ENCODE assay signal across 14 cellular contexts in the genomic region with DNA sequence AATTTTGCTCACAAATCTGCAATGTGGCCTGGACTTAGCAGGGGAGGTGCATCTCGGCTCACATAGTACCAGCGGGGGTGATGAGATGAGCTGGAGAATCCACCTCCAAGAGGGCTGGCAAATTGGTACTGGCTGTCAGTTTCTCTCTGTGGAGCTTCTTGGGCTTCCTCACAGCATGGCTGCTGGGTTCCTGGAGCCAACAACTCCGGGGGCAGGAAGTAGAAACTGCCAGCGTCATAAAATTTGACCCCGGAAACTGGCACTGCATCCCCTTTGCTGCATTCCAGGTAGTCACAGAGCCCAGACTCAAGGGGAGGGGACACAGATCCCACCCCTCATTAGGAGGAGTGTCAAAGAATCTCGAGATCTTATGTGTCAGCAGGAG. TPM values are rescaled to one million over a fixed set of nuclear protein-coding genes. Genes with fewer than 3 reads are reported as not detected.
DNase-seq lines count a peak whose midpoint lies in the region; ATAC-seq and TF ChIP-seq lines count a peak whose summit lies in the region.
"Had no signal": no experiment of that assay in that cellular context is flagged by ENCODE, and none has a peak within 500 bp of the region (broad histone marks: within the 10 kb centered on the region; RNA-seq: fewer than 3 reads in every experiment).

No MANE protein-coding gene starts in this region.

- DNase-seq in HCT116 (ENCODE audit: low read depth, low spot score) (no peak), RKO (ENCODE audit: low spot score) (no peak), MV-4-11 (lab: John Stamatoyannopoulos, UW) (no peak), hepatocyte (ENCODE audit: low spot score) (no peak)
- DNase-seq in activated naive CD8-positive, alpha-beta T cell treated with anti-CD3 and anti-CD28 coated beads, Interleukin-2, amount 50 U/mL, for 24 hours, result no peak
- no peak for DNase-seq in naive thymus-derived CD4-positive, alpha-beta T cell
- DNase-seq in activated T-cell treated with anti-CD3 and anti-CD28 coated beads, Interleukin-2, amount 50 U/mL, for 1 hour, result no peak
- DNase-seq: activated CD4-positive, alpha-beta T cell treated with anti-CD3 and anti-CD28 coated beads, Interleukin-2, amount 50 U/mL, for 4 hours; amygdala; cortex of kidney; NCI-H446 treated with DMSO at 0.1 percent for 48 hours; stimulated activated CD4-positive, alpha-beta T cell treated with anti-CD3 and anti-CD28 coated beads, Interleukin-4, amount 100 ng/mL, for 24 hours; stimulated activated naive CD8-positive, alpha-beta T cell treated with anti-CD3 and anti-CD28 coated beads, Interleukin-15, Interleukin-2, amounts not matched to agents 100 U/mL and 50 U/mL, for 24 hours had no signal

- H3K27ac ChIP-seq in BLaER1 (peak overlapping the region; percentile 62), HCT116 (ENCODE audit: low read depth, low read length) (no peak overlapping the region), hepatocyte (no peak overlapping the region)
- H3K27ac ChIP-seq in naive thymus-derived CD4-positive, alpha-beta T cell (ENCODE audit: low read depth, low read length), result peak overlapping the region; percentile 74

- H3K27me3 ChIP-seq in BLaER1, result no peaks in the 10 kb centered on the region
- H3K27me3 ChIP-seq in HCT116 (ENCODE audit: insufficient read depth, low read length), result no peaks in the 10 kb centered on the region
- H3K27me3 ChIP-seq in naive thymus-derived CD4-positive, alpha-beta T cell (ENCODE audit: control insufficient read depth in 2 of 2, insufficient read depth in 2 of 2, low read length in 2 of 2), result no peaks in the 10 kb centered on the region
- H3K27me3 ChIP-seq in hepatocyte, result no peaks in the 10 kb centered on the region

- no peaks in the 10 kb centered on the region for H3K27me3 Mint-ChIP-seq in activated naive CD8-positive, alpha-beta T cell treated with anti-CD3 and anti-CD28 coated beads, Interleukin-2, amount 50 U/mL, for 24 hours
- H3K27me3 Mint-ChIP-seq in naive thymus-derived CD4-positive, alpha-beta T cell, result no peaks in the 10 kb centered on the region

- POLR2A ChIA-PET in HCT116 (lab: Charles Lee), result interaction anchor here (1.6 kb wide), 1 partner anchor 47 kb away, joined by 4 read pairs; no protein-coding TSS in a partner anchor
- POLR2A ChIA-PET in naive thymus-derived CD4-positive, alpha-beta T cell (lab: Charles Lee), result interaction anchor here (0.8 to 7.9 kb wide), 15 partner anchors 10 to 242 kb away, joined by 3 to 125 read pairs (median 6); no protein-coding TSS in a partner anchor

- H3K4me2 ChIP-seq in BLaER1 (peak overlapping the region; percentile 71), HCT116 (ENCODE audit: low read length) (no peak overlapping the region), hepatocyte (no peak overlapping the region)

- CTCF ChIA-PET in HCT116 (lab: Charles Lee), result no interaction called here
- CTCF ChIA-PET in naive thymus-derived CD4-positive, alpha-beta T cell (lab: Charles Lee), result interaction anchor here (0.9 to 6.0 kb wide), 6 partner anchors 10 to 61 kb away, joined by 3 to 45 read pairs (median 6); no protein-coding TSS in a partner anchor

- H3K4me1 ChIP-seq in BLaER1 (peaks cover 97% of the 10 kb centered on the region), HCT116 (ENCODE audit: control insufficient read depth in 1 of 2, insufficient read depth in 2 of 2, low read length in 2 of 2) (peaks cover 19 to 40% of the 10 kb centered on the region in 2 experiments; a peak in 3 of 4 replicates), hepatocyte (ENCODE audit: insufficient read depth) (peaks cover 15% of the 10 kb centered on the region)
- peaks cover 70 to 78% of the 10 kb centered on the region in 2 donors for H3K4me1 ChIP-seq in naive thymus-derived CD4-positive, alpha-beta T cell (ENCODE audit: control insufficient read depth in 2 of 2, insufficient read depth in 2 of 2, low read length in 2 of 2)

- intact Hi-C loops in HCT116 (cut with micrococcal nuclease), result no loop called here
- intact Hi-C loops in naive thymus-derived CD4-positive, alpha-beta T cell (cut with micrococcal nuclease), result loop anchor here (1.0 to 10.0 kb wide), 6 partner anchors 9 to 285 kb away; partner anchors contain the start of gene TNFRSF1B (in 1 of the 2)

- H2AFZ ChIP-seq in HCT116 (ENCODE audit: low read depth, low read length, poor library complexity, severe bottlenecking) (no peak overlapping the region), hepatocyte (no peak overlapping the region)

- peaks cover 87% of the 10 kb centered on the region for H3K4me1 Mint-ChIP-seq in activated naive CD8-positive, alpha-beta T cell treated with anti-CD3 and anti-CD28 coated beads, Interleukin-2, amount 50 U/mL, for 24 hours
- peaks cover 68 to 88% (median 82%) of the 10 kb centered on the region in 7 donors for H3K4me1 Mint-ChIP-seq in naive thymus-derived CD4-positive, alpha-beta T cell

- H3K4me3 Mint-ChIP-seq in activated naive CD8-positive, alpha-beta T cell treated with anti-CD3 and anti-CD28 coated beads, Interleukin-2, amount 50 U/mL, for 24 hours, result no peak overlapping the region
- peak overlapping the region in 9 of 10 donors; percentile 47 to 94 (median 73) for H3K4me3 Mint-ChIP-seq in naive thymus-derived CD4-positive, alpha-beta T cell

- WGBS in hepatocyte (ENCODE audit: low lambda C conversion rate, missing lambda C conversion rate), result 90% methylated on average over 6 of the region's 6 CpGs

- no peaks in the 10 kb centered on the region for H4K20me1 ChIP-seq in BLaER1
- no peaks in the 10 kb centered on the region for H4K20me1 ChIP-seq in HCT116 (ENCODE audit: insufficient read depth)
- no peaks in the 10 kb centered on the region for H4K20me1 ChIP-seq in hepatocyte (ENCODE audit: insufficient read depth, poor library complexity, severe bottlenecking)

- no peak for TF ChIP-seq POLR2A in HCT116 (IDR thresholded peaks at IDR 0.05; ENCODE audit: borderline replicate concordance, extremely low read depth, insufficient read depth, insufficient read length)

- H3K9me2 ChIP-seq in HCT116 (ENCODE audit: insufficient read depth), result no peaks in the 10 kb centered on the region
- no peaks in the 10 kb centered on the region for H3K9me2 ChIP-seq in hepatocyte (replicated peaks; ENCODE audit: insufficient read depth)

- H3K36me3 ChIP-seq in BLaER1 (no peaks in the 10 kb centered on the region), HCT116 (ENCODE audit: control insufficient read depth in 1 of 2, insufficient read depth in 2 of 2, low read length in 2 of 2) (no peaks in the 10 kb centered on the region), hepatocyte (replicated peaks; ENCODE audit: insufficient read depth, low read depth) (no peaks in the 10 kb centered on the region)
- no peaks in the 10 kb centered on the region for H3K36me3 ChIP-seq in naive thymus-derived CD4-positive, alpha-beta T cell (ENCODE audit: control insufficient read depth in 2 of 3, insufficient read depth in 3 of 3, low read length in 3 of 3)

- RAD21 ChIA-PET in HCT116 (lab: Charles Lee; ENCODE audit: low non-redundant PET in 1 of 2, low total read pairs in 2 of 2, uncharacterized antibody in 2 of 2, unreplicated experiment in 2 of 2), result no interaction called here

- H3K79me2 ChIP-seq in HCT116 (ENCODE audit: insufficient read depth, low read length), result no peaks in the 10 kb centered on the region
- H3K79me2 ChIP-seq in hepatocyte, result no peaks in the 10 kb centered on the region

- H3K36me3 Mint-ChIP-seq in activated naive CD8-positive, alpha-beta T cell treated with anti-CD3 and anti-CD28 coated beads, Interleukin-2, amount 50 U/mL, for 24 hours (ENCODE audit: low read depth), result peaks cover 13% of the 10 kb centered on the region
- H3K36me3 Mint-ChIP-seq in naive thymus-derived CD4-positive, alpha-beta T cell, result peaks cover 0 to 23% (median 0%) of the 10 kb centered on the region in 5 donors

- H3K9me3 ChIP-seq in BLaER1, result peaks cover 4% of the 10 kb centered on the region; the same call in 1 of the 2 replicates
- peaks cover 0 to 4% of the 10 kb centered on the region in 2 experiments; a peak in 1 of 4 replicates for H3K9me3 ChIP-seq in HCT116 (ENCODE audit: control insufficient read depth in 1 of 2, insufficient read depth in 1 of 2, low read depth in 1 of 2, low read length in 2 of 2)
- no peaks in the 10 kb centered on the region for H3K9me3 ChIP-seq in naive thymus-derived CD4-positive, alpha-beta T cell (ENCODE audit: control insufficient read depth in 2 of 3, low read length in 3 of 3)
- no peaks in the 10 kb centered on the region for H3K9me3 ChIP-seq in hepatocyte (ENCODE audit: low read depth)

- ATAC-seq in HCT116, result no peak
- ATAC-seq in activated naive CD8-positive, alpha-beta T cell treated with anti-CD3 and anti-CD28 coated beads, Interleukin-2, amount 50 U/mL, for 24 hours, result no peak
- ATAC-seq in naive thymus-derived CD4-positive, alpha-beta T cell, result no peak

- no peak overlapping the region for H3K9ac ChIP-seq in BLaER1
- H3K9ac ChIP-seq in HCT116 (ENCODE audit: low read length), result no peak overlapping the region

- TF ChIP-seq RAD21 in HCT116 (IDR thresholded peaks at IDR 0.05; ENCODE audit: low read depth), result no peak

- no peak for TF ChIP-seq CTCF in HCT116 (IDR thresholded peaks at IDR 0.05 in 2 of 3, conservative IDR thresholded peaks at IDR 0.05 in 1 of 3; ENCODE audit: borderline replicate concordance in 1 of 3, insufficient read depth in 1 of 3, low read depth in 2 of 3, low read length in 2 of 3)
- TF ChIP-seq CTCF in hepatocyte (IDR thresholded peaks at IDR 0.05; ENCODE audit: poor library complexity), result no peak

- no TSS peak for BruUV-seq in HCT116 (replicated peaks; lab: Mats Ljungman, UMichigan)

- H3K4me3 ChIP-seq in BLaER1 (no peak overlapping the region), HCT116 (replicated peaks in 1 of 2; ENCODE audit: low read depth in 1 of 2, low read length in 2 of 2) (no peak overlapping the region), hepatocyte (no peak overlapping the region)
- peak overlapping the region; percentile 24 for H3K4me3 ChIP-seq in naive thymus-derived CD4-positive, alpha-beta T cell (ENCODE audit: low read length)

- peak overlapping the region; percentile 65 for H3K27ac Mint-ChIP-seq in activated naive CD8-positive, alpha-beta T cell treated with anti-CD3 and anti-CD28 coated beads, Interleukin-2, amount 50 U/mL, for 24 hours
- H3K27ac Mint-ChIP-seq in naive thymus-derived CD4-positive, alpha-beta T cell, result peak overlapping the region; percentile 92 to 99 (median 97)

- H3K9me3 Mint-ChIP-seq in activated naive CD8-positive, alpha-beta T cell treated with anti-CD3 and anti-CD28 coated beads, Interleukin-2, amount 50 U/mL, for 24 hours, result peaks cover 16% of the 10 kb centered on the region
- peaks cover 0 to 11% (median 2%) of the 10 kb centered on the region in 11 donors for H3K9me3 Mint-ChIP-seq in naive thymus-derived CD4-positive, alpha-beta T cell

TF ChIP-seq in HCT116, 20 proteins besides CTCF, POLR2A, EP300 and RAD21:
- TF ChIP-seq JUND (IDR thresholded peaks at IDR 0.05), result no peak
- peak; percentile 64 for TF ChIP-seq YY1 (IDR thresholded peaks at IDR 0.05; ENCODE audit: extremely low read depth, insufficient replicate concordance, low read depth, low read length)

RNA-seq across cellular contexts. Expression of gene TNFRSF1B, which starts 17.0 kb away (rescaled TPM):
- total RNA-seq in HCT116 (2021; ENCODE audit: unreplicated experiment) (0.61 TPM), hepatocyte (4.1 and 13.4 TPM in 2 replicates)
- 0.12 and 0.14 TPM in 2 replicates for polyA plus RNA-seq in HCT116 (2012)
- 100 to 1,000 TPM in 2 of 5 experiments, 10 to 100 TPM in 3; 38.6 to 278 (median 60.3) TPM for total RNA-seq in naive thymus-derived CD4-positive, alpha-beta T cell
- polyA plus RNA-seq in naive thymus-derived CD4-positive, alpha-beta T cell, result 10 to 100 TPM; 30.1 to 48.2 TPM
- 3.0 and 4.3 TPM in 2 replicates for polyA plus RNA-seq in hepatocyte

Comparison
In these comparisons a context has a peak if more than half of its experiments do, and no peak if none do; other contexts are left out.
1. H3K27ac ChIP-seq: peak in BLaER1 (single experiment) and naive thymus-derived CD4-positive, alpha-beta T cell (single experiment); none in HCT116 (single experiment) and hepatocyte (single experiment).